ENCODE assay signal across 19 cellular contexts in genomic region chr13:34000955-34001354, GRCh38.
DNase-seq lines count a peak whose midpoint lies in the region; ATAC-seq, FAIRE-seq and TF ChIP-seq lines count a peak whose summit lies in the region.
"Had no signal": no experiment of that assay in that cellular context is flagged by ENCODE, and none has a peak within 500 bp of the region (broad histone marks: within the 10 kb centered on the region; RNA-seq: fewer than 3 reads in every experiment).

No MANE protein-coding gene starts in this region.

- no peak for TF ChIP-seq CTCF in H1 (IDR thresholded peaks at IDR 0.05; ENCODE audit: control extremely low read depth in 1 of 3, insufficient read depth in 1 of 3, low read depth in 1 of 3, low read length in 3 of 3)

- FAIRE-seq in H1 (lab: Jason Lieb, UNC), result no peak
- FAIRE-seq: K562 had no signal

- H3K23me2 ChIP-seq in H1 (ENCODE audit: low read depth, low read length), result no peaks in the 10 kb centered on the region

- no peak overlapping the region for H4K91ac ChIP-seq in H1 (replicated peaks; ENCODE audit: insufficient read length, low read length)

- no peak overlapping the region for H3K56ac ChIP-seq in H1 (replicated peaks; ENCODE audit: insufficient read length, low read depth, low read length)

- no peaks in the 10 kb centered on the region for H3K79me2 ChIP-seq in H1 (ENCODE audit: control insufficient read depth in 1 of 2, insufficient read depth in 2 of 2, low read length in 2 of 2)

- H2BK15ac ChIP-seq in H1 (ENCODE audit: low read length), result no peak overlapping the region

- H3K27me3 ChIP-seq in right cardiac atrium (ENCODE audit: control insufficient read depth, insufficient read depth) (no peaks in the 10 kb centered on the region), H1 (replicated peaks in 1 of 4; ENCODE audit: control insufficient read depth in 3 of 4, extremely low read depth in 1 of 4, insufficient read depth in 3 of 4, low read length in 3 of 4) (no peaks in the 10 kb centered on the region)
- H3K27me3 ChIP-seq: BE2C, SJCRH30 had no signal

- H3K9me3 ChIP-seq in right cardiac atrium (ENCODE audit: control insufficient read depth, low read length), result no peaks in the 10 kb centered on the region
- H3K9me3 ChIP-seq in H1 (ENCODE audit: insufficient read depth in 2 of 2, low read depth in 1 of 2, low read length in 1 of 2), result no peaks in the 10 kb centered on the region
- H3K9me3 ChIP-seq: BE2C, SJCRH30 had no signal

- peak; percentile 17 to 30; a peak in 3 of 4 replicates for TF ChIP-seq RAD21 in H1 (IDR thresholded peaks at IDR 0.05 in 1 of 2, conservative IDR thresholded peaks at IDR 0.05 in 1 of 2; ENCODE audit: low read depth in 2 of 2, low read length in 2 of 2)

- H2AFZ ChIP-seq in H1 (ENCODE audit: low read length), result no peak overlapping the region
- H2AFZ ChIP-seq: GM23248 had no signal

- no peaks in the 10 kb centered on the region for H4K20me1 ChIP-seq in H1 (replicated peaks in 1 of 2; ENCODE audit: control insufficient read depth in 1 of 2, insufficient read depth in 2 of 2, low read length in 2 of 2)

- H2BK20ac ChIP-seq in H1 (ENCODE audit: low read length), result no peak overlapping the region

- no peak overlapping the region for H3K4ac ChIP-seq in H1 (replicated peaks; ENCODE audit: insufficient read length, low read depth, low read length)

- ATAC-seq in left ventricle myocardium superior (peak; percentile 44), right cardiac atrium (no peak)
- ATAC-seq: K562, T-helper 17 cell had no signal

- DNase-seq in left ventricle myocardium superior, result no peak
- no peak for DNase-seq in right cardiac atrium
- DNase-seq in NCI-H526 (lab: John Stamatoyannopoulos, UW), result peak; percentile 55 to 57
- no peak for DNase-seq in H1 (ENCODE audit: low read depth in 1 of 2, low spot score in 2 of 2)
- no peak for DNase-seq in NOMO-1 treated with DMSO at 0.1 percent for 48 hours (lab: John Stamatoyannopoulos, UW; ENCODE audit: unreplicated experiment)
- no peak for DNase-seq in DMS79 treated with DMSO at 0.1 percent for 48 hours (lab: John Stamatoyannopoulos, UW)
- no peak for DNase-seq in AG08395 (ENCODE audit: low spot score)
- DNase-seq: BE2C; Calu3; CD4-positive, alpha-beta memory T cell; DMS79; GM23248; MV-4-11; NCI-H1436 treated with DMSO at 0.1 percent for 48 hours; NCI-H345; RPMI8226; SJCRH30; T-helper 17 cell had no signal

- H3K27ac ChIP-seq in right cardiac atrium (ENCODE audit: low read length) (no peak overlapping the region), H1 (ENCODE audit: low read depth, low read length) (no peak overlapping the region)
- H3K27ac ChIP-seq: GM23248, SJCRH30 had no signal

- no peak overlapping the region for H3K18ac ChIP-seq in H1 (ENCODE audit: extremely low read depth, low read length)

- no peaks in the 10 kb centered on the region for H3K36me3 ChIP-seq in H1 (ENCODE audit: control insufficient read depth in 2 of 4, insufficient read depth in 4 of 4, low read length in 3 of 4)
- H3K36me3 ChIP-seq: BE2C, SJCRH30 had no signal

- no peak overlapping the region for H2BK120ac ChIP-seq in H1 (replicated peaks; ENCODE audit: low read depth, low read length)

- H4K5ac ChIP-seq in H1 (ENCODE audit: insufficient read length, low read depth, low read length), result no peak overlapping the region

- no peaks in the 10 kb centered on the region for H3K4me1 ChIP-seq in right cardiac atrium (ENCODE audit: control insufficient read depth, insufficient read depth, low read length)
- H3K4me1 ChIP-seq in H1 (replicated peaks in 1 of 4; ENCODE audit: control insufficient read depth in 3 of 4, insufficient read depth in 4 of 4, low read length in 3 of 4), result no peaks in the 10 kb centered on the region
- H3K4me1 ChIP-seq: BE2C had no signal

- POLR2A ChIA-PET in H1 (lab: Charles Lee; ENCODE audit: partially characterized antibody), result no interaction called here

- H4K8ac ChIP-seq in H1 (ENCODE audit: extremely low read depth, insufficient read depth, low read length), result no peak overlapping the region

- no peak overlapping the region for H3K4me2 ChIP-seq in H1 (ENCODE audit: insufficient read depth in 1 of 2, low read depth in 2 of 2, low read length in 2 of 2)

- intact Hi-C loops in left ventricle myocardium superior (cut with micrococcal nuclease) (no loop called here), right cardiac atrium (cut with DNase I) (no loop called here)

- no peak overlapping the region for H2BK5ac ChIP-seq in H1 (ENCODE audit: low read depth, low read length)

- H3K9ac ChIP-seq in H1 (replicated peaks in 1 of 4; ENCODE audit: extremely low read depth in 1 of 4, low read depth in 3 of 4, low read length in 3 of 4), result no peak overlapping the region
- H3K9ac ChIP-seq: GM23248 had no signal

- no peak overlapping the region for H2BK12ac ChIP-seq in H1 (ENCODE audit: low read depth, low read length)

- no peak overlapping the region for H3K14ac ChIP-seq in H1 (ENCODE audit: insufficient read length)

- TF ChIP-seq EP300 in H1 (IDR thresholded peaks at IDR 0.05; ENCODE audit: borderline replicate concordance in 1 of 2, low read depth in 2 of 2, low read length in 2 of 2), result no peak

- no peak for TF ChIP-seq POLR2A in H1 (IDR thresholded peaks at IDR 0.05; ENCODE audit: control extremely low read depth in 1 of 2, low read depth in 2 of 2, low read length in 2 of 2)

- H3K4me3 ChIP-seq in right cardiac atrium (ENCODE audit: low read length) (no peak overlapping the region), H1 (ENCODE audit: extremely low read depth in 1 of 4, insufficient read depth in 2 of 4, low read depth in 3 of 4, low read length in 4 of 4) (no peak overlapping the region)
- H3K4me3 ChIP-seq: GM23248, K562, SJCRH30 had no signal

- CTCF ChIA-PET in H1 (lab: Charles Lee; ENCODE audit: partially characterized antibody), result interaction anchor here (2.4 kb wide), 1 partner anchor 8 kb away, joined by 6 read pairs; no protein-coding TSS in a partner anchor

- no peak overlapping the region for H2AK5ac ChIP-seq in H1 (ENCODE audit: low read depth, low read length)

- no peaks in the 10 kb centered on the region for H3K79me1 ChIP-seq in H1 (ENCODE audit: low read depth, low read length)

- no peak overlapping the region for H3K23ac ChIP-seq in H1 (ENCODE audit: insufficient read length)

TF ChIP-seq in H1, 55 proteins besides CTCF, POLR2A, EP300 and RAD21:
- TF ChIP-seq CBX5 (IDR thresholded peaks at IDR 0.05; ENCODE audit: low read depth, low read length) (no peak), EGR1 (IDR thresholded peaks at IDR 0.05; ENCODE audit: borderline replicate concordance, low read depth, low read length) (no peak), CEBPB (IDR thresholded peaks at IDR 0.05; ENCODE audit: low read depth, low read length) (no peak), JUND (IDR thresholded peaks at IDR 0.05; ENCODE audit: low read length) (no peak)

Comparison
In these comparisons a context has a peak if more than half of its experiments do, and no peak if none do; other contexts are left out.
1. DNase-seq: peak in NCI-H526 (2 of 2); none in left ventricle myocardium superior (single experiment), right cardiac atrium (0 of 3), H1 (0 of 2), NOMO-1 treated with DMSO at 0.1 percent for 48 hours (single experiment), DMS79 treated with DMSO at 0.1 percent for 48 hours (single experiment) and AG08395 (single experiment).